ENCODE assay signal across 21 cellular contexts in the genomic region with DNA sequence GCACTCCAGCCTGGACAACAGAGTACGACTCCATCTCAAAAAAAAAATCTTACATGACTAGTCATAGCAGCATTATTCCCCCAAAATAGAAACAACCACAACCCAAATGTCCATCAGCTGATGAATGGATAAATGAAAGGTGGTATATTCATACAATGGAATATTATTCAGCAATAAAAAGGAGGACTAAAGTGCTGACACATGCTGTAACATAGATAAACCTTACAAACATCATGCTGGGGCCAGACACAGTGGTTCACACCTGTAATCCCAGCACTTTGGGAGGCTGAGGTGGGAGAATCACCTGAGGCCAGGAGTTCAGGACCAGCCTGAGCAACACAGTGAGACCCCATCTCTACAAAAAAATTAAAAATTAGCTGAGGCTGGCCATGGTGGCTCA. TPM values are rescaled to one million over a fixed set of nuclear protein-coding genes. Genes with fewer than 3 reads are reported as not detected.
DNase-seq lines count a peak whose midpoint lies in the region; ATAC-seq, FAIRE-seq and TF ChIP-seq lines count a peak whose summit lies in the region.
"Had no signal": no experiment of that assay in that cellular context is flagged by ENCODE, and none has a peak within 500 bp of the region (broad histone marks: within the 10 kb centered on the region; RNA-seq: fewer than 3 reads in every experiment).

No MANE protein-coding gene starts in this region.

- H3K9ac ChIP-seq in K562 (ENCODE audit: insufficient read depth in 1 of 2, low read depth in 2 of 2, low read length in 2 of 2) = no peak overlapping the region
- H3K9ac ChIP-seq: BLaER1 treated with 17β-estradiol and CSF1 and Interleukin-3, amounts not matched to agents 10 nM and 100 nM had no signal

- BruUV-seq in K562 (replicated peaks; lab: Mats Ljungman, UMichigan) = no TSS peak

- no peaks in the 10 kb centered on the region for H3K4me1 ChIP-seq in A549
- H3K4me1 ChIP-seq in HEK293 (ENCODE audit: control insufficient read depth, insufficient read depth, low read length) = no peaks in the 10 kb centered on the region
- peaks cover 5 to 6% of the 10 kb centered on the region in 2 experiments; a peak in 4 of 5 replicates for H3K4me1 ChIP-seq in K562 (replicated peaks in 1 of 2; ENCODE audit: control insufficient read depth in 2 of 2, insufficient read depth in 2 of 2, low read length in 2 of 2)
- H3K4me1 ChIP-seq: Caco-2 had no signal

- H3K79me2 ChIP-seq in K562 (ENCODE audit: control insufficient read depth, insufficient read depth, low read length) = no peaks in the 10 kb centered on the region

- no peak overlapping the region for H3K27ac ChIP-seq in A549
- H3K27ac ChIP-seq in HEK293 (ENCODE audit: extremely low read depth, low read depth, low read length) = no peak overlapping the region
- no peak overlapping the region for H3K27ac ChIP-seq in K562 (ENCODE audit: extremely low read depth, low read depth, low read length)
- H3K27ac ChIP-seq: BLaER1 treated with 17β-estradiol and CSF1 and Interleukin-3, amounts not matched to agents 10 nM and 100 nM; C4-2B had no signal

- no peak for TF ChIP-seq RAD21 in A549 (conservative IDR thresholded peaks at IDR 0.05 in 1 of 2, IDR thresholded peaks at IDR 0.05 in 1 of 2)
- TF ChIP-seq RAD21 in K562 (CRISPR knock-in tag; conservative IDR thresholded peaks at IDR 0.05 in 1 of 2, IDR thresholded peaks at IDR 0.05 in 1 of 2) = no peak

- TF ChIP-seq POLR2A in A549 (IDR thresholded peaks at IDR 0.05; ENCODE audit: low read length) = no peak
- TF ChIP-seq POLR2A in K562 (conservative IDR thresholded peaks at IDR 0.05) = no peak

- POLR2A ChIA-PET in A549 (lab: Yijun Ruan, JAX) (no interaction called here), HEK293 (lab: Yijun Ruan, JAX) (no interaction called here), K562 (lab: Yijun Ruan, JAX) (no interaction called here)

- 100% methylated on average over 1 of the region's 1 CpG for WGBS in A549 (ENCODE audit: missing lambda C conversion rate)
- 90% methylated on average over 1 of the region's 1 CpG for WGBS in K562 (ENCODE audit: insufficient coverage, low coverage, missing lambda C conversion rate)

- TF ChIP-seq CTCF in A549 (IDR thresholded peaks at IDR 0.05) (no peak), HEK293 (tag by site-specific recombination; IDR thresholded peaks at IDR 0.05) (no peak), K562 (IDR thresholded peaks at IDR 0.05 in 2 of 3, conservative IDR thresholded peaks at IDR 0.05 in 1 of 3; ENCODE audit: insufficient read depth in 2 of 3, low read depth in 1 of 3, low read length in 3 of 3) (no peak)

- no peaks in the 10 kb centered on the region for H3K36me3 ChIP-seq in HEK293 (ENCODE audit: control insufficient read depth in 2 of 2, insufficient read depth in 1 of 2, low read length in 2 of 2)
- H3K36me3 ChIP-seq in K562 (ENCODE audit: control insufficient read depth, insufficient read depth, low read length) = no peaks in the 10 kb centered on the region

- no peak overlapping the region for H3K4me3 ChIP-seq in A549
- H3K4me3 ChIP-seq in HEK293 (ENCODE audit: low read depth, low read length) = no peak overlapping the region
- no peak overlapping the region for H3K4me3 ChIP-seq in K562
- H3K4me3 ChIP-seq: BLaER1 treated with 17β-estradiol and CSF1 and Interleukin-3, amounts not matched to agents 10 nM and 100 nM had no signal

- no peaks in the 10 kb centered on the region for H4K20me1 ChIP-seq in K562 (replicated peaks; ENCODE audit: control insufficient read depth, insufficient read depth, low read length)
- H4K20me1 ChIP-seq: BLaER1 treated with 17β-estradiol and CSF1 and Interleukin-3, amounts not matched to agents 10 nM and 100 nM had no signal

- intact Hi-C loops in K562 (cut with micrococcal nuclease) = loop anchor here (10.0 kb wide), 3 partner anchors 322 to 832 kb away; no protein-coding TSS in a partner anchor

- no peak for ATAC-seq in A549
- ATAC-seq in K562 = no peak
- ATAC-seq: CD8-positive, alpha-beta T cell had no signal

- H3K9me3 ChIP-seq in A549 (no peaks in the 10 kb centered on the region), HEK293 (ENCODE audit: control insufficient read depth, insufficient read depth, low read depth, low read length) (no peaks in the 10 kb centered on the region), K562 (replicated peaks; ENCODE audit: control insufficient read depth, insufficient read depth, low read depth, low read length) (no peaks in the 10 kb centered on the region; the same call in 1 of the 2 replicates)

- in situ Hi-C loops in K562 (cut with MboI) = loop anchor here (25.0 kb wide), 2 partner anchors 495 to 820 kb away; partner anchors contain the start of gene FOXS1

- H3K27me3 ChIP-seq in K562 (ENCODE audit: control insufficient read depth in 2 of 2, insufficient read depth in 2 of 2, low read length in 2 of 2) = no peaks in the 10 kb centered on the region
- H3K27me3 ChIP-seq: BLaER1 treated with 17β-estradiol and CSF1 and Interleukin-3, amounts not matched to agents 10 nM and 100 nM had no signal

- TF ChIP-seq EP300 in A549 (IDR thresholded peaks at IDR 0.05) (no peak), K562 (IDR thresholded peaks at IDR 0.05; ENCODE audit: low read length) (no peak)

- H3K9me1 ChIP-seq in K562 (ENCODE audit: control insufficient read depth, insufficient read depth, low read length) = no peaks in the 10 kb centered on the region

- DNase-seq in A549 (ENCODE audit: low read depth in 1 of 2, low spot score in 1 of 2) (no peak), K562 (ENCODE audit: extremely low read depth in 1 of 4, low spot score in 3 of 4) (no peak), NCI-H1694 (lab: John Stamatoyannopoulos, UW) (no peak), SIG-M5 treated with dmso at 0.1 percent for 504 hours (lab: John Stamatoyannopoulos, UW; ENCODE audit: unreplicated experiment) (no peak), HCEC 1CT (no peak)
- DNase-seq: 8988T; AML-193; Caco-2; Calu3; CD4-positive, alpha-beta T cell; CD8-positive, alpha-beta T cell; DMS79 treated with DMSO at 0.1 percent for 48 hours; GF-D8 had no signal

- FAIRE-seq in A549 (lab: Jason Lieb, UNC) = no peak
- no peak for FAIRE-seq in K562 (lab: Jason Lieb, UNC)
- FAIRE-seq: A204.1, D721Med, G401.6, GM12891, GM19239 had no signal

- CTCF ChIA-PET in A549 (lab: Yijun Ruan, JAX) (interaction anchor here (0.6 to 30.0 kb wide), 3 partner anchors 17 to 137 kb away, joined by 3 to 670 read pairs (median 8); partner anchors contain the start of gene C20orf203), HEK293 (lab: Yijun Ruan, JAX) (interaction anchor here (0.9 to 12.4 kb wide), 2 partner anchors 107 to 132 kb away, joined by 4 to 204 read pairs; no protein-coding TSS in a partner anchor), K562 (lab: Yijun Ruan, JAX; ENCODE audit: low intra/inter-chr PET ratio) (no interaction called here)

- no peak overlapping the region for H2AFZ ChIP-seq in K562 (ENCODE audit: low read depth, low read length)

- H3K4me2 ChIP-seq in A549 (no peak overlapping the region), K562 (ENCODE audit: insufficient read depth, low read length) (no peak overlapping the region)
- H3K4me2 ChIP-seq: BLaER1 treated with 17β-estradiol and CSF1 and Interleukin-3, amounts not matched to agents 10 nM and 100 nM had no signal

TF ChIP-seq in A549, 52 proteins besides CTCF, POLR2A, EP300 and RAD21 (continues in another document):
- TF ChIP-seq FOSL2 (IDR thresholded peaks at IDR 0.05) = no peak
- TF ChIP-seq FOSL2 (CRISPR knock-in tag; IDR thresholded peaks at IDR 0.05) = no peak
- TF ChIP-seq SREBF2 (IDR thresholded peaks at IDR 0.05) = no peak
- TF ChIP-seq BHLHE40 (IDR thresholded peaks at IDR 0.05; ENCODE audit: low read depth, low read length) = no peak
- peak; percentile 47 for TF ChIP-seq MAFK (IDR thresholded peaks at IDR 0.05; ENCODE audit: partially characterized antibody)

TF ChIP-seq in HEK293, 187 proteins besides CTCF, POLR2A, EP300 and RAD21:
- TF ChIP-seq KLF16 (tag by site-specific recombination; IDR thresholded peaks at IDR 0.05) (no peak), ZNF146 (tag by site-specific recombination; IDR thresholded peaks at IDR 0.05) (peak; percentile 60), ZXDB (tag by site-specific recombination; IDR thresholded peaks at IDR 0.05) (no peak)
TF ChIP-seq in HEK293: peak in this region for 1.

TF ChIP-seq in K562, 482 proteins besides CTCF, POLR2A, EP300 and RAD21 (continues in another document):
- TF ChIP-seq ZNF316 (IDR thresholded peaks at IDR 0.05) = peak; percentile 75

RNA-seq across cellular contexts. Expression of gene C20orf203, which starts 16.9 kb away (rescaled TPM):
- polyA plus RNA-seq in A549 (2011; rRNA removed) (0.01 TPM in 1 of 2 replicates, not detected in the other), A549 (2017; fragmentation: RNase III; extraction: RNeasy Plus Mini Kit Qiagen cat#74134 plus additional on column Dnase treatment) (not detected in 3 replicates), K562 (2011; rRNA removed) (0.52 and 1.5 TPM in 2 replicates), K562 (2014; fragmentation: Illumina TruSeq; extraction: Trizol) (0.58 and 0.68 TPM in 2 replicates), K562 (2014; fragmentation: Nextera tagmentation; extraction: Ambion mirVana) (under 1 TPM; 0.56 to 0.69 TPM), K562 (2014; rRNA removed) (2.0 and 2.3 TPM in 2 replicates)
- not detected in 2 replicates for polyA plus RNA-seq in A549 (2012; cell fraction: cytosol; rRNA removed)
- polyA plus RNA-seq in A549 (2012; cell fraction: nucleus; rRNA removed) = 0.02 TPM in 1 of 2 replicates, not detected in the other
- 0.05 and 0.08 TPM in 2 replicates for polyA minus RNA-seq in A549 (2011; rRNA and poly(A)+ RNA removed)
- 15.7 and 23.6 TPM in 2 replicates for total RNA-seq in K562 (2011; cell fraction: chromatin; rRNA removed; ENCODE audit: low replicate concordance)
- total RNA-seq in K562 (2011; cell fraction: nucleolus; rRNA removed) = 8.0 and 10.7 TPM in 2 replicates
- total RNA-seq in K562 (2011; cell fraction: nucleoplasm; rRNA removed) = 19.4 and 25.1 TPM in 2 replicates
- total RNA-seq in K562 (2014; rRNA removed) (0.68 and 0.78 TPM in 2 replicates), K562 (2014; rRNA removed; fragmentation: Illumina TruSeq; extraction: Trizol) (0.48 and 0.62 TPM in 2 replicates), K562 (2015; rRNA removed; fragmentation: Illumina TruSeq; extraction: Trizol) (0.57 and 0.58 TPM in 2 replicates), K562 (2021) (2.0 and 2.4 TPM in 2 replicates)
- polyA plus RNA-seq in K562 (2011; cell fraction: cytosol; rRNA removed) = 0.60 and 1.3 TPM in 2 replicates
- 3.0 and 4.6 TPM in 2 replicates for polyA plus RNA-seq in K562 (2011; cell fraction: nucleus; rRNA removed)
- 0.73 and 1.5 TPM in 2 replicates for polyA plus RNA-seq in K562 (2012)
- polyA minus RNA-seq in K562 (2011; rRNA and poly(A)+ RNA removed) = 0.21 and 0.72 TPM in 2 replicates
- polyA minus RNA-seq in K562 (2011; cell fraction: cytosol; rRNA and poly(A)+ RNA removed) = 0.64 TPM in 1 of 2 replicates, not detected in the other
- polyA minus RNA-seq in K562 (2011; cell fraction: nucleus; rRNA and poly(A)+ RNA removed) = 0.81 and 4.7 TPM in 2 replicates
- total RNA-seq: Caco-2, Calu3 had no signal
